Comparison of ENCODE assay signal across 15 cellular contexts in genomic region chr15:69511015-69511414, GRCh38. TPM values are rescaled to one million over a fixed set of nuclear protein-coding genes. Genes with fewer than 3 reads are reported as not detected.
A peak's percentile ranks its signal among the peaks of the same experiment; 100 is the strongest.
DNase-seq lines count a peak whose midpoint lies in the region; ATAC-seq, FAIRE-seq and TF ChIP-seq lines count a peak whose summit lies in the region.
"Had no signal": no experiment of that assay in that cellular context is flagged by ENCODE, and none has a peak within 500 bp of the region (broad histone marks: within the 10 kb centered on the region; RNA-seq: fewer than 3 reads in every experiment).

No MANE protein-coding gene starts in this region.

- H3K27ac ChIP-seq in HepG2 (ENCODE audit: extremely low read length, insufficient read depth, low read length), result no peak overlapping the region
- H3K27ac ChIP-seq in right lobe of liver, result no peak overlapping the region
- H3K27ac ChIP-seq: C4-2B had no signal

- H3K4me3 ChIP-seq in HepG2 (replicated peaks in 1 of 3; ENCODE audit: insufficient read depth in 1 of 3, low read depth in 2 of 3, low read length in 3 of 3) (no peak overlapping the region), right lobe of liver (no peak overlapping the region)

- FAIRE-seq in HepG2 (lab: Jason Lieb, UNC) (no peak), GM19239 (lab: Jason Lieb, UNC) (no peak)
- FAIRE-seq: A204.1 had no signal

- TF ChIP-seq POLR2A in HepG2 (IDR thresholded peaks at IDR 0.05; ENCODE audit: insufficient read depth in 1 of 2, low read depth in 2 of 2, low read length in 2 of 2), result no peak
- no peak for TF ChIP-seq POLR2A in right lobe of liver (IDR thresholded peaks at IDR 0.05)
- no peak for TF ChIP-seq POLR2A in erythroblast (IDR thresholded peaks at IDR 0.05; ENCODE audit: low read length)

- H3K9me3 ChIP-seq in HepG2 (ENCODE audit: low read length) (no peaks in the 10 kb centered on the region), right lobe of liver (no peaks in the 10 kb centered on the region)
- H3K9me3 ChIP-seq: BE2C had no signal

- H3K27me3 ChIP-seq in HepG2 (ENCODE audit: control insufficient read depth in 1 of 2, insufficient read depth in 2 of 2, low read length in 2 of 2) (peaks cover 0 to 35% of the 10 kb centered on the region in 2 experiments; a peak in 2 of 5 replicates), right lobe of liver (no peaks in the 10 kb centered on the region)
- H3K27me3 ChIP-seq: BE2C had no signal

- H3K9ac ChIP-seq in HepG2 (ENCODE audit: insufficient read depth, low read depth, low read length), result no peak overlapping the region

- CTCF ChIA-PET in HepG2 (lab: Yijun Ruan, JAX; ENCODE audit: low intra/inter-chr PET ratio, low total read pairs), result no interaction called here

- intact Hi-C loops in HepG2 (cut with micrococcal nuclease; ENCODE audit: unreplicated experiment) (no loop called here), right lobe of liver (cut with DNase I) (no loop called here), Right ventricle myocardium inferior (cut with DNase I) (no loop called here)

- ATAC-seq in HepG2 (no peak), right lobe of liver (no peak), Right ventricle myocardium inferior (no peak), HG03045 (IDR thresholded peaks at IDR 0.05; ENCODE audit: unreplicated experiment) (no peak)

- no peak for DNase-seq in HepG2 (ENCODE audit: low spot score)
- no peak for DNase-seq in right lobe of liver
- DNase-seq in OCI-M1 (lab: John Stamatoyannopoulos, UW), result peak; percentile 46
- DNase-seq in erythroblast (lab: John Stamatoyannopoulos, UW), result peak; percentile 56 to 65
- DNase-seq in Right ventricle myocardium inferior (ENCODE audit: missing footprints), result no peak
- no peak for DNase-seq in GM19239 (ENCODE audit: insufficient read length, low spot score)
- DNase-seq: BE2C; CD4-positive, alpha-beta memory T cell; DND-41; GDM1; HCEC 1CT; HFFc6 had no signal

- H4K20me1 ChIP-seq in HepG2 (ENCODE audit: insufficient read depth, low read length), result no peaks in the 10 kb centered on the region; the same call in 1 of the 2 replicates

- in situ Hi-C loops in HepG2 (cut with HindIII; ENCODE audit: extremely low pct_ligation_motif_present, low pct_unique_long_range_greater_than_20kb), result no loop called here

- TF ChIP-seq CTCF in HepG2 (CRISPR knock-in tag; IDR thresholded peaks at IDR 0.05) (no peak), right lobe of liver (IDR thresholded peaks at IDR 0.05) (no peak)

- no peaks in the 10 kb centered on the region for H3K4me1 ChIP-seq in HepG2 (ENCODE audit: insufficient read depth, low read length)
- H3K4me1 ChIP-seq in right lobe of liver, result no peaks in the 10 kb centered on the region
- H3K4me1 ChIP-seq: BE2C had no signal

- POLR2A ChIA-PET in HepG2 (lab: Yijun Ruan, JAX), result no interaction called here

- H3K4me2 ChIP-seq in HepG2 (ENCODE audit: low read depth, low read length), result no peak overlapping the region

- H3K36me3 ChIP-seq in HepG2 (replicated peaks in 1 of 2; ENCODE audit: control insufficient read depth in 1 of 2, insufficient read depth in 2 of 2, low read length in 2 of 2) (no peaks in the 10 kb centered on the region), right lobe of liver (no peaks in the 10 kb centered on the region)
- H3K36me3 ChIP-seq: BE2C had no signal

- no peaks in the 10 kb centered on the region for H3K79me2 ChIP-seq in HepG2 (ENCODE audit: insufficient read depth, low read length)

- H2AFZ ChIP-seq in HepG2 (ENCODE audit: low read length), result no peak overlapping the region

- TF ChIP-seq RAD21 in HepG2 (CRISPR knock-in tag; IDR thresholded peaks at IDR 0.05), result no peak

- no TSS peak for BruUV-seq in HepG2 (replicated peaks; lab: Mats Ljungman, UMichigan)

- TF ChIP-seq EP300 in HepG2 (IDR thresholded peaks at IDR 0.05; ENCODE audit: low read depth in 2 of 2, low read length in 2 of 2), result no peak
- no peak for TF ChIP-seq EP300 in HepG2 (CRISPR knock-in tag; IDR thresholded peaks at IDR 0.05; ENCODE audit: borderline replicate concordance)

TF ChIP-seq in HepG2, 621 proteins besides CTCF, POLR2A, EP300 and RAD21:
- peak; percentile 92 for TF ChIP-seq NFE2L2 (IDR thresholded peaks at IDR 0.05; ENCODE audit: low read length)
- TF ChIP-seq IKZF1 (IDR thresholded peaks at IDR 0.05), result no peak
- peak; percentile 79 for TF ChIP-seq MAFF (IDR thresholded peaks at IDR 0.05; ENCODE audit: low read depth, low read length)
- no peak for TF ChIP-seq ZNF333 (CRISPR knock-in tag; IDR thresholded peaks at IDR 0.05; ENCODE audit: borderline replicate concordance)
- TF ChIP-seq YEATS4 (CRISPR knock-in tag; IDR thresholded peaks at IDR 0.05; ENCODE audit: borderline replicate concordance), result no peak
- peak; percentile 78 to 85 for TF ChIP-seq MAFK (conservative IDR thresholded peaks at IDR 0.05 in 1 of 2, IDR thresholded peaks at IDR 0.05 in 1 of 2; ENCODE audit: low read length in 2 of 2)

RNA-seq across cellular contexts. Expression of gene RPLP1, which starts 58.4 kb away (rescaled TPM):
- total RNA-seq in HepG2 (2016; rRNA removed; fragmentation: Illumina TruSeq; extraction: Trizol) (797 and 817 TPM in 2 replicates), right lobe of liver (100 to 1,000 TPM; 164 to 536 (median 471) TPM), Right ventricle myocardium inferior (1,256 TPM)
- 2,715 and 2,875 TPM in 2 replicates for total RNA-seq in HepG2 (2016; cell fraction: cytosol; rRNA removed; fragmentation: Illumina TruSeq; extraction: Trizol; ENCODE audit: low read depth)
- 770 and 847 TPM in 2 replicates for total RNA-seq in HepG2 (2016; cell fraction: insoluble cytoplasmic fraction; rRNA removed; fragmentation: Illumina TruSeq; extraction: Trizol)
- total RNA-seq in HepG2 (2016; cell fraction: membrane; rRNA removed; fragmentation: Illumina TruSeq; extraction: Trizol), result 2,691 and 2,904 TPM in 2 replicates
- 376 and 425 TPM in 2 replicates for total RNA-seq in HepG2 (2016; cell fraction: nucleus; rRNA removed; fragmentation: Illumina TruSeq; extraction: Trizol)
- 929 and 1,118 TPM in 2 replicates for polyA plus RNA-seq in HepG2 (2011; rRNA removed)
- 1,248 and 1,609 TPM in 2 replicates for polyA plus RNA-seq in HepG2 (2011; cell fraction: cytosol; rRNA removed)
- 481 and 511 TPM in 2 replicates for polyA plus RNA-seq in HepG2 (2011; cell fraction: nucleus; rRNA removed)
- 1,800 and 1,929 TPM in 2 replicates for polyA plus RNA-seq in HepG2 (2012)
- polyA plus RNA-seq in HepG2 (2016; cell fraction: cytosol; fragmentation: Illumina TruSeq; extraction: Trizol; ENCODE audit: low read depth), result 7,466 and 8,712 TPM in 2 replicates
- polyA plus RNA-seq in HepG2 (2016; cell fraction: insoluble cytoplasmic fraction; fragmentation: Illumina TruSeq; extraction: Trizol; ENCODE audit: low read depth), result 1,627 and 1,657 TPM in 2 replicates
- 6,180 and 6,214 TPM in 2 replicates for polyA plus RNA-seq in HepG2 (2016; cell fraction: membrane; fragmentation: Illumina TruSeq; extraction: Trizol; ENCODE audit: low read depth)
- 1,328 and 1,370 TPM in 2 replicates for polyA plus RNA-seq in HepG2 (2016; cell fraction: nucleus; fragmentation: Illumina TruSeq; extraction: Trizol; ENCODE audit: insufficient read depth, low read depth)
- polyA minus RNA-seq in HepG2 (2011; rRNA and poly(A)+ RNA removed; ENCODE audit: low replicate concordance), result 1,160 and 1,197 TPM in 2 replicates
- 1,916 and 2,042 TPM in 2 replicates for polyA minus RNA-seq in HepG2 (2011; cell fraction: cytosol; rRNA and poly(A)+ RNA removed)
- polyA minus RNA-seq in HepG2 (2011; cell fraction: nucleus; rRNA and poly(A)+ RNA removed), result 190 and 217 TPM in 2 replicates

Comparison
In these comparisons a context has a peak if more than half of its experiments do, and no peak if none do; other contexts are left out.
1. DNase-seq: peak in OCI-M1 (single experiment) and erythroblast (2 of 2); none in HepG2 (single experiment), right lobe of liver (0 of 3), Right ventricle myocardium inferior (single experiment) and GM19239 (single experiment).